In genomic region chr13:39250440-39250839, GRCh38 we compare ENCODE assay signal across 16 cellular contexts.
DNase-seq lines count a peak whose midpoint lies in the region; ATAC-seq and TF ChIP-seq lines count a peak whose summit lies in the region.
"Had no signal": no experiment of that assay in that cellular context is flagged by ENCODE, and none has a peak within 500 bp of the region (broad histone marks: within the 10 kb centered on the region; RNA-seq: fewer than 3 reads in every experiment).

No MANE protein-coding gene starts in this region.

- intact Hi-C loops in Right ventricle myocardium inferior (cut with DNase I), result no loop called here
- intact Hi-C loops in left ventricle myocardium inferior (cut with micrococcal nuclease), result no loop called here

- no peaks in the 10 kb centered on the region for H3K9me3 ChIP-seq in right atrium auricular region
- H3K9me3 ChIP-seq in left ventricle myocardium inferior (replicated peaks), result no peaks in the 10 kb centered on the region
- no peaks in the 10 kb centered on the region for H3K9me3 ChIP-seq in smooth muscle cell (replicated peaks; ENCODE audit: low read depth)
- H3K9me3 ChIP-seq: A549, BLaER1, HAP-1 had no signal

- H4K20me1 ChIP-seq in smooth muscle cell (ENCODE audit: low read depth), result no peaks in the 10 kb centered on the region
- H4K20me1 ChIP-seq: BLaER1 had no signal

- H3K4me1 ChIP-seq in right atrium auricular region, result peaks cover 0 to 20% of the 10 kb centered on the region in 2 donors
- H3K4me1 ChIP-seq in left ventricle myocardium inferior, result peaks cover 29% of the 10 kb centered on the region
- H3K4me1 ChIP-seq in smooth muscle cell (ENCODE audit: low read depth), result no peaks in the 10 kb centered on the region
- H3K4me1 ChIP-seq: A549, BLaER1 had no signal

- H3K4me3 ChIP-seq in right atrium auricular region (no peak overlapping the region), left ventricle myocardium inferior (no peak overlapping the region), smooth muscle cell (no peak overlapping the region)
- H3K4me3 ChIP-seq: A549, BLaER1, GM12878, GM23248, HAP-1 had no signal

- H3K79me2 ChIP-seq in smooth muscle cell (ENCODE audit: low read depth), result no peaks in the 10 kb centered on the region

- H3K4me2 ChIP-seq in smooth muscle cell, result no peak overlapping the region
- H3K4me2 ChIP-seq: A549, BLaER1 had no signal

- TF ChIP-seq CTCF in right atrium auricular region (IDR thresholded peaks at IDR 0.05) (no peak), left ventricle myocardium inferior (IDR thresholded peaks at IDR 0.05; ENCODE audit: borderline replicate concordance) (no peak), smooth muscle cell (IDR thresholded peaks at IDR 0.05; ENCODE audit: borderline replicate concordance, insufficient read depth, poor library complexity, severe bottlenecking) (no peak)

- H3K27ac ChIP-seq in right atrium auricular region, result no peak overlapping the region
- peak overlapping the region; percentile 17 for H3K27ac ChIP-seq in left ventricle myocardium inferior (replicated peaks)
- no peak overlapping the region for H3K27ac ChIP-seq in smooth muscle cell (ENCODE audit: low read depth)
- H3K27ac ChIP-seq: 22Rv1, A549, BLaER1, GM23248 had no signal

- H3K27me3 ChIP-seq in right atrium auricular region (no peaks in the 10 kb centered on the region), left ventricle myocardium inferior (ENCODE audit: low read depth) (no peaks in the 10 kb centered on the region), smooth muscle cell (ENCODE audit: low read depth) (no peaks in the 10 kb centered on the region)
- H3K27me3 ChIP-seq: BLaER1 had no signal

- 86% methylated on average over 3 of the region's 3 CpGs for WGBS in smooth muscle cell (ENCODE audit: low lambda C conversion rate)

- peak; percentile 55 for ATAC-seq in Right ventricle myocardium inferior
- ATAC-seq: A549, GM12878 had no signal

- no peak overlapping the region for H3K9ac ChIP-seq in smooth muscle cell (ENCODE audit: low read depth)
- H3K9ac ChIP-seq: BLaER1, GM23248 had no signal

- H3K36me3 ChIP-seq in right atrium auricular region (no peaks in the 10 kb centered on the region), left ventricle myocardium inferior (no peaks in the 10 kb centered on the region), smooth muscle cell (ENCODE audit: low read depth) (no peaks in the 10 kb centered on the region)
- H3K36me3 ChIP-seq: BLaER1, HAP-1 had no signal

- no peak overlapping the region for H2AFZ ChIP-seq in smooth muscle cell (ENCODE audit: low read depth)
- H2AFZ ChIP-seq: GM23248 had no signal

- no peak for DNase-seq in Right ventricle myocardium inferior (ENCODE audit: missing footprints)
- no peak for DNase-seq in right atrium auricular region (ENCODE audit: low spot score)
- peak; percentile 9 for DNase-seq in ELF-1 (ENCODE audit: low read depth, low spot score)
- DNase-seq in left ventricle myocardium inferior, result no peak
- peak; percentile 18 for DNase-seq in retina
- no peak for DNase-seq in smooth muscle cell (lab: John Stamatoyannopoulos, UW; ENCODE audit: unreplicated experiment)
- DNase-seq in GM19238 (ENCODE audit: insufficient read length, low spot score), result no peak
- DNase-seq: CD4-positive, alpha-beta memory T cell; DMS153; DMS79; GM23248 had no signal

- H3F3A ChIP-seq in smooth muscle cell (ENCODE audit: low read depth), result no peaks in the 10 kb centered on the region

Comparison
In these comparisons a context has a peak if more than half of its experiments do, and no peak if none do; other contexts are left out.
1. DNase-seq: peak in ELF-1 (single experiment) and retina (single experiment); none in Right ventricle myocardium inferior (single experiment), right atrium auricular region (single experiment), left ventricle myocardium inferior (single experiment), smooth muscle cell (single experiment) and GM19238 (single experiment).